ENCODE assay signal across 1 cellular context in genomic region chr3:150388468-150389418, GRCh38.
TF ChIP-seq lines count a peak whose summit lies in the region.

No MANE protein-coding gene starts in this region.

TF ChIP-seq in IMR-90, 13 proteins besides CTCF, POLR2A, EP300 and RAD21:
- TF ChIP-seq FOS (IDR thresholded peaks at IDR 0.05; ENCODE audit: low read depth, low read length), result no peak
- no peak for TF ChIP-seq NFE2L2 (IDR thresholded peaks at IDR 0.05; ENCODE audit: low read depth, low read length)
- TF ChIP-seq CHD1 (IDR thresholded peaks at IDR 0.05; ENCODE audit: low read depth, low read length), result no peak
